Comparison of ENCODE assay signal across 18 cellular contexts in genomic region chrX:86322913-86323312, GRCh38.
"Had no signal": no experiment of that assay in that cellular context is flagged by ENCODE, and none has a peak within 500 bp of the region (broad histone marks: within the 10 kb centered on the region; RNA-seq: fewer than 3 reads in every experiment).

No MANE protein-coding gene starts in this region.

- H3K4me1 ChIP-seq: esophagus squamous epithelium, tibial artery, uterus had no signal

- H3K36me3 ChIP-seq: cardiac muscle cell, esophagus squamous epithelium, tibial artery, uterus had no signal

- H3K27me3 ChIP-seq: cardiac muscle cell, esophagus squamous epithelium, tibial artery, uterus had no signal

- FAIRE-seq: TTC549 had no signal

- H3K27ac ChIP-seq: cardiac muscle cell, esophagus squamous epithelium, tibial artery, uterus had no signal

- H3K9me3 ChIP-seq: uterus had no signal

- H3K4me3 ChIP-seq: cardiac muscle cell, esophagus squamous epithelium, mucosa of descending colon, tibial artery, uterus had no signal

- DNase-seq: activated CD4-positive, alpha-beta T cell treated with anti-CD3 and anti-CD28 coated beads, Interleukin-2, amount 50 U/mL, for 48 hours; activated gamma-delta T cell; activated naive CD8-positive, alpha-beta T cell treated with anti-CD3 and anti-CD28 coated beads for 36 hours; amniotic stem cell; effector memory CD4-positive, alpha-beta T cell; esophagus squamous epithelium; immature natural killer cell; kidney glomerular epithelial cell; mesenchymal stem cell; mucosa of descending colon; naive B cell; stimulated activated CD4-positive, alpha-beta T cell treated with anti-CD3 and anti-CD28 coated beads, Interleukin-2, amount 100 ng/mL, for 24 hours; stimulated activated naive CD4-positive, alpha-beta T cell treated with Interleukin-2 at 50 U/mL for 16 hours; substantia nigra; tibial artery; uterus had no signal
